In the genomic region with DNA sequence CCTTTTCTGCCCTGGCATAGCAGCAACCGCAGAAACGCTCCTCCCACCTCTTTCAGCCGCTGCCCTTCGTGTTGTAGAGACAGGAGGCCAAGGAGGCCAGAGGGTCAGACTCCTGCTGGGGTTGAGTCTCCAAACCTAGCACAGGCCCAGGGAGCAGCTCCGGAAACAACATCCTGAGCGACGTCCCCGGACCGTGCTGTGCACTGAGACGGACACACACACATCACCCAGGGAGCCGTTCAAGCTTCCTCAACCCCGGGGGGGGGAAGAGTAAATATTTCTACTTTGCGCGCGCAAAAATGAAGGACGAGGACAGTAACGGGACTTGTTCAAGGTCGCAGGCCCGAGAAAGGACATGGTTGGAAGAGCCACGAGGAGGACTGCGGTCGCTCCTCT, we compare ENCODE assay signal across 8 cellular contexts. TPM values are rescaled to one million over a fixed set of nuclear protein-coding genes. Genes with fewer than 3 reads are reported as not detected.
A peak's percentile ranks its signal among the peaks of the same experiment; 100 is the strongest.
DNase-seq lines count a peak whose midpoint lies in the region; ATAC-seq and TF ChIP-seq lines count a peak whose summit lies in the region.

No MANE protein-coding gene starts in this region.

- peak overlapping the region; percentile 90 to 97 for H3K27ac Mint-ChIP-seq in activated naive CD4-positive, alpha-beta T cell treated with anti-CD3 and anti-CD28 coated beads, Interleukin-2, amount 50 U/mL, for 72 hours

- H3K27ac ChIP-seq in left ventricle myocardium inferior (replicated peaks), result peak overlapping the region; percentile 88

- H3K36me3 Mint-ChIP-seq in activated naive CD4-positive, alpha-beta T cell treated with anti-CD3 and anti-CD28 coated beads, Interleukin-2, amount 50 U/mL, for 72 hours, result peaks cover 72 to 96% of the 10 kb centered on the region in 2 donors

- ATAC-seq in activated naive CD4-positive, alpha-beta T cell treated with anti-CD3 and anti-CD28 coated beads, Interleukin-2, amount 50 U/mL, for 72 hours, result peak; percentile 38 to 46
- ATAC-seq in GM21576 (IDR thresholded peaks at IDR 0.05; ENCODE audit: unreplicated experiment), result no peak

- H3K36me3 ChIP-seq in left ventricle myocardium inferior, result peaks cover 25% of the 10 kb centered on the region

- peak; percentile 53 for DNase-seq in AG08396 (ENCODE audit: low spot score)
- DNase-seq in GM13977 (ENCODE audit: low spot score), result peak; percentile 38
- DNase-seq in activated naive CD4-positive, alpha-beta T cell treated with anti-CD3 and anti-CD28 coated beads, Interleukin-2, amount 50 U/mL, for 72 hours (ENCODE audit: low spot score in 2 of 2), result peak in 1 of 2 donors; percentile 19
- DNase-seq in left ventricle myocardium inferior, result peak; percentile 18
- DNase-seq in renal cortical epithelial cell (ENCODE audit: low read depth), result peak; percentile 23
- DNase-seq in SIG-M5 (lab: John Stamatoyannopoulos, UW), result no peak

- TF ChIP-seq CTCF in GM13977 (IDR thresholded peaks at IDR 0.05; ENCODE audit: extremely low read depth, insufficient read depth, missing control alignments) (no peak), left ventricle myocardium inferior (IDR thresholded peaks at IDR 0.05; ENCODE audit: borderline replicate concordance) (no peak)

- TF ChIP-seq EP300 in Ishikawa (IDR thresholded peaks at IDR 0.05; ENCODE audit: borderline replicate concordance), result no peak

- intact Hi-C loops in left ventricle myocardium inferior (cut with micrococcal nuclease), result no loop called here

- in situ Hi-C loops in GM13977 (cut with MboI; ENCODE audit: low pct_unique_long_range_greater_than_20kb, low sequenced_read_pairs, unreplicated experiment), result no loop called here

- H3K9me3 Mint-ChIP-seq in activated naive CD4-positive, alpha-beta T cell treated with anti-CD3 and anti-CD28 coated beads, Interleukin-2, amount 50 U/mL, for 72 hours, result peaks cover 19 to 55% of the 10 kb centered on the region in 2 donors

- peaks cover 36% of the 10 kb centered on the region for H3K9me3 ChIP-seq in left ventricle myocardium inferior (replicated peaks)

- no peaks in the 10 kb centered on the region for H3K27me3 ChIP-seq in left ventricle myocardium inferior (ENCODE audit: low read depth)

- H3K4me1 ChIP-seq in left ventricle myocardium inferior, result peaks cover 40% of the 10 kb centered on the region

- TF ChIP-seq RAD21 in Ishikawa (IDR thresholded peaks at IDR 0.05; ENCODE audit: low read depth), result no peak

- peak overlapping the region; percentile 100 for H3K4me3 ChIP-seq in left ventricle myocardium inferior

TF ChIP-seq in Ishikawa, 13 proteins besides CTCF, POLR2A, EP300 and RAD21:
- TF ChIP-seq NFIC (IDR thresholded peaks at IDR 0.05), result no peak
- no peak for TF ChIP-seq TAF1 (IDR thresholded peaks at IDR 0.05; ENCODE audit: low read depth)
- no peak for TF ChIP-seq TCF12 (IDR thresholded peaks at IDR 0.05; ENCODE audit: low read depth)
- TF ChIP-seq, protein P1, sequence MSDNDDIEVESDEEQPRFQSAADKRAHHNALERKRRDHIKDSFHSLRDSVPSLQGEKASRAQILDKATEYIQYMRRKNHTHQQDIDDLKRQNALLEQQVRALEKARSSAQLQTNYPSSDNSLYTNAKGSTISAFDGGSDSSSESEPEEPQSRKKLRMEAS (IDR thresholded peaks at IDR 0.05), result peak; percentile 18; the same call in 1 of the 2 replicates

RNA-seq across cellular contexts. Expression of a gene that starts 0.7 kb away (rescaled TPM):
- total RNA-seq in activated naive CD4-positive, alpha-beta T cell treated with anti-CD3 and anti-CD28 coated beads, Interleukin-2, amount 50 U/mL, for 72 hours, result 10 to 100 TPM in 1 of 2 donors, 1 to 10 TPM in 1; 6.4 to 14.4 TPM
- 10.8 TPM for total RNA-seq in left ventricle myocardium inferior
- 5.2 and 8.4 TPM in 2 replicates for total RNA-seq in renal cortical epithelial cell

RNA-seq across cellular contexts. Expression of a gene that starts 19.7 kb away (rescaled TPM):
- 1 to 10 TPM; 2.0 to 2.5 TPM for total RNA-seq in activated naive CD4-positive, alpha-beta T cell treated with anti-CD3 and anti-CD28 coated beads, Interleukin-2, amount 50 U/mL, for 72 hours
- total RNA-seq in left ventricle myocardium inferior (4.6 TPM), renal cortical epithelial cell (4.3 and 6.4 TPM in 2 replicates)

RNA-seq across cellular contexts. Expression of a gene that starts 24.9 kb away (rescaled TPM):
- total RNA-seq in activated naive CD4-positive, alpha-beta T cell treated with anti-CD3 and anti-CD28 coated beads, Interleukin-2, amount 50 U/mL, for 72 hours, result 1 to 10 TPM; 2.4 to 5.6 TPM
- total RNA-seq in left ventricle myocardium inferior, result 4.0 TPM
- total RNA-seq in renal cortical epithelial cell, result 5.0 and 8.3 TPM in 2 replicates

RNA-seq across cellular contexts. Expression of a gene that starts 31.9 kb away (rescaled TPM):
- total RNA-seq in activated naive CD4-positive, alpha-beta T cell treated with anti-CD3 and anti-CD28 coated beads, Interleukin-2, amount 50 U/mL, for 72 hours, result 1 to 10 TPM; 3.7 to 3.9 TPM
- total RNA-seq in left ventricle myocardium inferior, result 3.8 TPM
- 7.5 and 9.2 TPM in 2 replicates for total RNA-seq in renal cortical epithelial cell

RNA-seq across cellular contexts. Expression of a gene that starts 40.7 kb away (rescaled TPM):
- 1 to 10 TPM; 3.9 to 5.4 TPM for total RNA-seq in activated naive CD4-positive, alpha-beta T cell treated with anti-CD3 and anti-CD28 coated beads, Interleukin-2, amount 50 U/mL, for 72 hours
- 4.7 TPM for total RNA-seq in left ventricle myocardium inferior
- total RNA-seq in renal cortical epithelial cell, result 3.8 and 11.8 TPM in 2 replicates
